Comparison of ENCODE assay signal across 8 cellular contexts in the genomic region with DNA sequence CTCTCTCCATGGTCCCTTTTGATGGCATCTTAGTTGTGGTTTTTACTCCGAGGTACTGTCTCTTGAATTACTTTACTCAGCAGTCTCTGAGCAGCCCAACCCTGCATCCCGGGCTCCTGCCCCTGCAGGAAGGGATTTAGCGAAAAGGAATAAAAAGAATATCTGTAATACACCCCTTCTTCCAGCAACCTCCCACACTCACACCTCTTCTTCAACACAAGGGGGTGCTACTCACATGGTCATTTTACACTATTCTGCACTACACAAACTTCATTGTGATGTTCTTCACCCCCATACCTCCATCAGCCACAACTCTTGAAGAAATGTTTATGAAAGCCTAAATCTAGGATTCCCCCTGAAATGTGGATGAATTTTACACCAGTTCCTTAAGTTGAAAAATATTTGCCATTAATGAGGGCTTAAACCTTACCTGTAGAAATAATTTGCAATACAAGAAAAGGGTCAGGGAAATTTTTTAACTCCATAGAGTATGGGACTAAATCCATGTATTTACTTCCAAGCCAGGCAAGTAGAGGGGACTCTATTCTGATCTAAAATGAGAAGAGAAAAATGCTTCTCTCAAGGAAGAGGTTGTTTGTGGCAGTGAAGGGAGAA. TPM values are rescaled to one million over a fixed set of nuclear protein-coding genes. Genes with fewer than 3 reads are reported as not detected.
DNase-seq lines count a peak whose midpoint lies in the region; ATAC-seq, FAIRE-seq and TF ChIP-seq lines count a peak whose summit lies in the region.

No MANE protein-coding gene starts in this region.

- no peak for TF ChIP-seq POLR2A in HepG2 (IDR thresholded peaks at IDR 0.05; ENCODE audit: insufficient read depth in 1 of 2, low read depth in 2 of 2, low read length in 2 of 2)

- CTCF ChIA-PET in HepG2 (lab: Yijun Ruan, JAX; ENCODE audit: low intra/inter-chr PET ratio, low total read pairs), result interaction anchor here (1.4 to 2.1 kb wide), 2 partner anchors 214 to 385 kb away, joined by 5 to 8 read pairs; no protein-coding TSS in a partner anchor

- H3K36me3 Mint-ChIP-seq in H9 (ENCODE audit: insufficient read depth in 1 of 3, low read depth in 3 of 3) (no peaks in the 10 kb centered on the region), chondrocyte (ENCODE audit: low read depth) (peaks cover under 1% of the 10 kb centered on the region)

- H3K36me3 ChIP-seq in MG63 (no peaks in the 10 kb centered on the region), SK-N-MC (ENCODE audit: insufficient read depth, low read length) (no peaks in the 10 kb centered on the region), HepG2 (replicated peaks in 1 of 2; ENCODE audit: control insufficient read depth in 1 of 2, insufficient read depth in 2 of 2, low read length in 2 of 2) (no peaks in the 10 kb centered on the region), thoracic aorta (no peaks in the 10 kb centered on the region)

- peak; percentile 52 for DNase-seq in A172 (ENCODE audit: low spot score)
- DNase-seq in GDM1 (lab: John Stamatoyannopoulos, UW), result peak; percentile 44
- DNase-seq in H9, result peak; percentile 33
- DNase-seq in MG63, result peak; percentile 0
- peak; percentile 42 for DNase-seq in SK-N-MC (ENCODE audit: low read depth, low spot score)
- DNase-seq in chondrocyte (ENCODE audit: low spot score), result no peak
- DNase-seq in HepG2 (ENCODE audit: low spot score), result peak; percentile 61
- DNase-seq in thoracic aorta (ENCODE audit: low spot score), result no peak

- FAIRE-seq in HepG2 (lab: Jason Lieb, UNC), result peak; percentile 74

- H2BK15ac ChIP-seq in H9 (ENCODE audit: low read depth, low read length), result no peak overlapping the region

- TF ChIP-seq EP300 in HepG2 (IDR thresholded peaks at IDR 0.05; ENCODE audit: low read depth in 2 of 2, low read length in 2 of 2) (no peak), HepG2 (CRISPR knock-in tag; IDR thresholded peaks at IDR 0.05; ENCODE audit: borderline replicate concordance) (no peak)

- H3K9me3 Mint-ChIP-seq in H9, result no peaks in the 10 kb centered on the region
- H3K9me3 Mint-ChIP-seq in chondrocyte (ENCODE audit: low read depth), result no peaks in the 10 kb centered on the region

- peaks cover 6 to 9% of the 10 kb centered on the region in 2 experiments for H3K4me1 Mint-ChIP-seq in H9
- H3K4me1 Mint-ChIP-seq in chondrocyte (ENCODE audit: low read depth), result peaks cover 22% of the 10 kb centered on the region

- H4K20me1 ChIP-seq in H9 (ENCODE audit: control insufficient read depth, insufficient read depth, insufficient read length) (no peaks in the 10 kb centered on the region), HepG2 (ENCODE audit: insufficient read depth, low read length) (no peaks in the 10 kb centered on the region)

- no peak overlapping the region for H2BK5ac ChIP-seq in H9 (ENCODE audit: insufficient read length, low read length)

- no peak overlapping the region for H2BK12ac ChIP-seq in H9 (ENCODE audit: insufficient read length, low read depth, low read length)

- no peak overlapping the region for H3K9ac ChIP-seq in H9 (ENCODE audit: extremely low read depth, insufficient read length, low read length)
- H3K9ac ChIP-seq in SK-N-MC (ENCODE audit: insufficient read length), result no peak overlapping the region
- no peak overlapping the region for H3K9ac ChIP-seq in HepG2 (ENCODE audit: insufficient read depth, low read depth, low read length)

- H3K56ac ChIP-seq in H9 (ENCODE audit: insufficient read length, low read depth, low read length), result no peak overlapping the region

- H3K27me3 Mint-ChIP-seq in H9 (ENCODE audit: low read depth) (peaks cover 2% of the 10 kb centered on the region), chondrocyte (ENCODE audit: low read depth) (peaks cover 20% of the 10 kb centered on the region)

- no peak overlapping the region for H3K4ac ChIP-seq in H9 (ENCODE audit: low read depth, low read length)

- intact Hi-C loops in HepG2 (cut with micrococcal nuclease; ENCODE audit: unreplicated experiment), result loop anchor here (2.0 to 10.0 kb wide), 2 partner anchors 59 to 141 kb away; a partner anchor contains a TSS

- no peak overlapping the region for H3K18ac ChIP-seq in H9 (ENCODE audit: insufficient read length, low read depth, low read length)

- H2BK20ac ChIP-seq in H9 (ENCODE audit: low read depth, low read length, poor library complexity, severe bottlenecking), result no peak overlapping the region

- H3T11ph ChIP-seq in H9 (ENCODE audit: low read length), result no peak overlapping the region

- H3K9me3 ChIP-seq in H9 (ENCODE audit: control insufficient read depth, low read depth, low read length), result no peaks in the 10 kb centered on the region
- H3K9me3 ChIP-seq in MG63, result no peaks in the 10 kb centered on the region
- H3K9me3 ChIP-seq in SK-N-MC (ENCODE audit: low read depth, low read length), result no peaks in the 10 kb centered on the region
- H3K9me3 ChIP-seq in HepG2 (ENCODE audit: low read length), result no peaks in the 10 kb centered on the region
- H3K9me3 ChIP-seq in thoracic aorta, result no peaks in the 10 kb centered on the region

- H3K79me1 ChIP-seq in H9 (ENCODE audit: insufficient read depth, low read depth, low read length, poor library complexity, severe bottlenecking), result no peaks in the 10 kb centered on the region

- in situ Hi-C loops in HepG2 (cut with HindIII; ENCODE audit: extremely low pct_ligation_motif_present, low pct_unique_long_range_greater_than_20kb), result loop anchor here (5.0 to 25.0 kb wide), 2 partner anchors 213 to 333 kb away; no protein-coding TSS in a partner anchor

- H3K4me3 ChIP-seq in MG63 (no peak overlapping the region), SK-N-MC (no peak overlapping the region), HepG2 (replicated peaks in 1 of 3; ENCODE audit: insufficient read depth in 1 of 3, low read depth in 2 of 3, low read length in 3 of 3) (no peak overlapping the region), thoracic aorta (no peak overlapping the region)

- H3K23ac ChIP-seq in H9 (ENCODE audit: insufficient read length, low read depth, low read length), result no peak overlapping the region

- no peaks in the 10 kb centered on the region for H3K23me2 ChIP-seq in H9 (ENCODE audit: insufficient read length, low read depth, low read length, poor library complexity, severe bottlenecking)

- H2AK5ac ChIP-seq in H9 (ENCODE audit: insufficient read length, low read length), result no peak overlapping the region

- no peak overlapping the region for H2BK120ac ChIP-seq in H9 (ENCODE audit: low read depth, low read length, poor library complexity, severe bottlenecking)

- no peaks in the 10 kb centered on the region for H3K4me1 ChIP-seq in H9 (ENCODE audit: insufficient read depth, low read length)
- no peaks in the 10 kb centered on the region for H3K4me1 ChIP-seq in HepG2 (ENCODE audit: insufficient read depth, low read length)
- H3K4me1 ChIP-seq in thoracic aorta (ENCODE audit: control insufficient read depth in 1 of 2, low read depth in 2 of 2), result no peaks in the 10 kb centered on the region

- H3K14ac ChIP-seq in H9 (ENCODE audit: insufficient read depth, low read length), result no peak overlapping the region

- ATAC-seq in HepG2, result peak; percentile 97
- ATAC-seq in thoracic aorta (ENCODE audit: insufficient number of reproducible peaks, low FRiP score, low read depth), result peak; percentile 83

- TF ChIP-seq CTCF in H9 (conservative IDR thresholded peaks at IDR 0.05), result peak; percentile 85
- peak; percentile 95 for TF ChIP-seq CTCF in chondrocyte (IDR thresholded peaks at IDR 0.05)
- TF ChIP-seq CTCF in HepG2 (CRISPR knock-in tag; IDR thresholded peaks at IDR 0.05), result peak; percentile 79
- TF ChIP-seq CTCF in thoracic aorta (IDR thresholded peaks at IDR 0.05), result peak; percentile 63

- H4K8ac ChIP-seq in H9 (replicated peaks; ENCODE audit: insufficient read length, low read depth, low read length), result no peak overlapping the region

- no peak overlapping the region for H4K91ac ChIP-seq in H9 (ENCODE audit: insufficient read length, low read depth, low read length)

- H3K27ac Mint-ChIP-seq in H9, result no peak overlapping the region; a peak in 1 of 7 replicates
- no peak overlapping the region for H3K27ac Mint-ChIP-seq in chondrocyte (ENCODE audit: unreplicated experiment)

- H4K5ac ChIP-seq in H9 (ENCODE audit: insufficient read length, low read depth, low read length), result no peak overlapping the region

- peak; percentile 46; the same call in 1 of the 2 replicates for TF ChIP-seq RAD21 in HepG2 (CRISPR knock-in tag; IDR thresholded peaks at IDR 0.05)

- no peaks in the 10 kb centered on the region for H3K27me3 ChIP-seq in H9 (ENCODE audit: insufficient read depth, low read length)
- no peaks in the 10 kb centered on the region for H3K27me3 ChIP-seq in MG63
- peaks cover 1 to 4% of the 10 kb centered on the region in 2 experiments; a peak in 1 of 5 replicates for H3K27me3 ChIP-seq in HepG2 (ENCODE audit: control insufficient read depth in 1 of 2, insufficient read depth in 2 of 2, low read length in 2 of 2)
- no peaks in the 10 kb centered on the region for H3K27me3 ChIP-seq in thoracic aorta (replicated peaks; ENCODE audit: insufficient read depth)

- no peak overlapping the region for H3K4me2 ChIP-seq in H9 (ENCODE audit: insufficient read depth, insufficient read length, low read length)
- no peak overlapping the region for H3K4me2 ChIP-seq in HepG2 (ENCODE audit: low read depth, low read length)

- H3K79me2 ChIP-seq in H9 (ENCODE audit: insufficient read depth, low read length) (no peaks in the 10 kb centered on the region), HepG2 (ENCODE audit: insufficient read depth, low read length) (no peaks in the 10 kb centered on the region)

- POLR2A ChIA-PET in HepG2 (lab: Yijun Ruan, JAX), result no interaction called here

- WGBS in H9 (ENCODE audit: extremely low coverage, insufficient read length, low lambda C conversion rate), result no CpG with 5 or more reads among the region's 3 CpGs
- 3% methylated on average over 3 of the region's 3 CpGs for WGBS in HepG2 (ENCODE audit: low lambda C conversion rate)

- no peak overlapping the region for H3K27ac ChIP-seq in H9 (ENCODE audit: insufficient read length, low read depth, low read length)
- no peak overlapping the region for H3K27ac ChIP-seq in SK-N-MC
- H3K27ac ChIP-seq in HepG2 (ENCODE audit: extremely low read length, insufficient read depth, low read length), result no peak overlapping the region
- H3K27ac ChIP-seq in thoracic aorta, result no peak overlapping the region

- no TSS peak for BruUV-seq in HepG2 (replicated peaks; lab: Mats Ljungman, UMichigan)

- H2AFZ ChIP-seq in H9 (ENCODE audit: low read length) (no peak overlapping the region), HepG2 (ENCODE audit: low read length) (no peak overlapping the region)

- H3K4me3 Mint-ChIP-seq in H9, result no peak overlapping the region; a peak in 1 of 5 replicates
- no peak overlapping the region for H3K4me3 Mint-ChIP-seq in chondrocyte (ENCODE audit: unreplicated experiment)

RNA-seq across cellular contexts. Expression of a gene that starts 26.0 kb away (rescaled TPM):
- not detected in 2 replicates for total RNA-seq in A172 (2014; rRNA removed; shearing (Covaris generic))
- total RNA-seq in H9 (2021), result not detected in 2 replicates
- total RNA-seq in MG63 (2014; rRNA removed; shearing (Covaris generic); ENCODE audit: low replicate concordance), result not detected in 2 replicates
- not detected in 3 replicates for total RNA-seq in chondrocyte
- total RNA-seq in HepG2 (2016; rRNA removed; fragmentation: Illumina TruSeq; extraction: Trizol), result not detected in 2 replicates
- total RNA-seq in HepG2 (2016; cell fraction: cytosol; rRNA removed; fragmentation: Illumina TruSeq; extraction: Trizol; ENCODE audit: low read depth), result not detected in 2 replicates
- not detected in 2 replicates for total RNA-seq in HepG2 (2016; cell fraction: insoluble cytoplasmic fraction; rRNA removed; fragmentation: Illumina TruSeq; extraction: Trizol)
- not detected in 2 replicates for total RNA-seq in HepG2 (2016; cell fraction: membrane; rRNA removed; fragmentation: Illumina TruSeq; extraction: Trizol)
- not detected in 2 replicates for total RNA-seq in HepG2 (2016; cell fraction: nucleus; rRNA removed; fragmentation: Illumina TruSeq; extraction: Trizol)
- polyA plus RNA-seq in HepG2 (2011; rRNA removed), result not detected in 2 replicates
- polyA plus RNA-seq in HepG2 (2011; cell fraction: cytosol; rRNA removed), result not detected in 2 replicates
- not detected in 2 replicates for polyA plus RNA-seq in HepG2 (2011; cell fraction: nucleus; rRNA removed)
- polyA plus RNA-seq in HepG2 (2012), result not detected in 2 replicates
- not detected in 2 replicates for polyA plus RNA-seq in HepG2 (2016; cell fraction: cytosol; fragmentation: Illumina TruSeq; extraction: Trizol; ENCODE audit: low read depth)
- not detected in 2 replicates for polyA plus RNA-seq in HepG2 (2016; cell fraction: insoluble cytoplasmic fraction; fragmentation: Illumina TruSeq; extraction: Trizol; ENCODE audit: low read depth)
- not detected in 2 replicates for polyA plus RNA-seq in HepG2 (2016; cell fraction: membrane; fragmentation: Illumina TruSeq; extraction: Trizol; ENCODE audit: low read depth)
- not detected in 2 replicates for polyA plus RNA-seq in HepG2 (2016; cell fraction: nucleus; fragmentation: Illumina TruSeq; extraction: Trizol; ENCODE audit: insufficient read depth, low read depth)
- not detected in 2 replicates for polyA minus RNA-seq in HepG2 (2011; rRNA and poly(A)+ RNA removed; ENCODE audit: low replicate concordance)
- polyA minus RNA-seq in HepG2 (2011; cell fraction: cytosol; rRNA and poly(A)+ RNA removed), result not detected in 2 replicates
- not detected in 2 replicates for polyA minus RNA-seq in HepG2 (2011; cell fraction: nucleus; rRNA and poly(A)+ RNA removed)
- under 1 TPM in 1 of 2 donors, not detected in 1; 0.42 TPM for total RNA-seq in thoracic aorta

RNA-seq across cellular contexts. Expression of a gene that starts 58.8 kb away (rescaled TPM):
- 29.4 and 30.3 TPM in 2 replicates for total RNA-seq in A172 (2014; rRNA removed; shearing (Covaris generic))
- total RNA-seq in H9 (2021) (45.2 and 47.3 TPM in 2 replicates), chondrocyte (43.5 to 46.6 TPM (median 45.2 TPM) in 3 replicates), HepG2 (2016; rRNA removed; fragmentation: Illumina TruSeq; extraction: Trizol) (33.2 and 44.2 TPM in 2 replicates), thoracic aorta (10 to 100 TPM; 56.9 to 76.0 TPM)
- total RNA-seq in MG63 (2014; rRNA removed; shearing (Covaris generic); ENCODE audit: low replicate concordance), result 11.1 and 20.7 TPM in 2 replicates
- total RNA-seq in HepG2 (2016; cell fraction: cytosol; rRNA removed; fragmentation: Illumina TruSeq; extraction: Trizol; ENCODE audit: low read depth), result 65.0 and 67.5 TPM in 2 replicates
- total RNA-seq in HepG2 (2016; cell fraction: insoluble cytoplasmic fraction; rRNA removed; fragmentation: Illumina TruSeq; extraction: Trizol), result 34.1 and 42.8 TPM in 2 replicates
- 20.5 and 20.6 TPM in 2 replicates for total RNA-seq in HepG2 (2016; cell fraction: membrane; rRNA removed; fragmentation: Illumina TruSeq; extraction: Trizol)
- 104 and 113 TPM in 2 replicates for total RNA-seq in HepG2 (2016; cell fraction: nucleus; rRNA removed; fragmentation: Illumina TruSeq; extraction: Trizol)
- polyA plus RNA-seq in HepG2 (2011; rRNA removed), result 36.2 and 42.1 TPM in 2 replicates
- 15.4 and 16.8 TPM in 2 replicates for polyA plus RNA-seq in HepG2 (2011; cell fraction: cytosol; rRNA removed)
- polyA plus RNA-seq in HepG2 (2011; cell fraction: nucleus; rRNA removed), result 97.8 and 109 TPM in 2 replicates
- 22.3 and 26.4 TPM in 2 replicates for polyA plus RNA-seq in HepG2 (2012)
- polyA plus RNA-seq in HepG2 (2016; cell fraction: cytosol; fragmentation: Illumina TruSeq; extraction: Trizol; ENCODE audit: low read depth), result 3.4 and 3.9 TPM in 2 replicates
- polyA plus RNA-seq in HepG2 (2016; cell fraction: insoluble cytoplasmic fraction; fragmentation: Illumina TruSeq; extraction: Trizol; ENCODE audit: low read depth), result 22.3 and 23.5 TPM in 2 replicates
- 5.7 and 7.3 TPM in 2 replicates for polyA plus RNA-seq in HepG2 (2016; cell fraction: membrane; fragmentation: Illumina TruSeq; extraction: Trizol; ENCODE audit: low read depth)
- polyA plus RNA-seq in HepG2 (2016; cell fraction: nucleus; fragmentation: Illumina TruSeq; extraction: Trizol; ENCODE audit: insufficient read depth, low read depth), result 101 and 119 TPM in 2 replicates
- polyA minus RNA-seq in HepG2 (2011; rRNA and poly(A)+ RNA removed; ENCODE audit: low replicate concordance), result 52.5 and 67.9 TPM in 2 replicates
- 18.3 and 19.0 TPM in 2 replicates for polyA minus RNA-seq in HepG2 (2011; cell fraction: cytosol; rRNA and poly(A)+ RNA removed)
- polyA minus RNA-seq in HepG2 (2011; cell fraction: nucleus; rRNA and poly(A)+ RNA removed), result 232 and 234 TPM in 2 replicates

Comparison
In these comparisons a context has a peak if more than half of its experiments do, and no peak if none do; other contexts are left out.
1. DNase-seq: peak in A172 (single experiment), GDM1 (single experiment), H9 (single experiment), MG63 (single experiment), SK-N-MC (single experiment) and HepG2 (single experiment); none in chondrocyte (single experiment) and thoracic aorta (single experiment).
2. Peak in every context shown above with its lines, with median percentiles within 50 percentile points of each other: CTCF ChIP-seq.